8 cellular contexts compared by ENCODE assay signal in the genomic region with DNA sequence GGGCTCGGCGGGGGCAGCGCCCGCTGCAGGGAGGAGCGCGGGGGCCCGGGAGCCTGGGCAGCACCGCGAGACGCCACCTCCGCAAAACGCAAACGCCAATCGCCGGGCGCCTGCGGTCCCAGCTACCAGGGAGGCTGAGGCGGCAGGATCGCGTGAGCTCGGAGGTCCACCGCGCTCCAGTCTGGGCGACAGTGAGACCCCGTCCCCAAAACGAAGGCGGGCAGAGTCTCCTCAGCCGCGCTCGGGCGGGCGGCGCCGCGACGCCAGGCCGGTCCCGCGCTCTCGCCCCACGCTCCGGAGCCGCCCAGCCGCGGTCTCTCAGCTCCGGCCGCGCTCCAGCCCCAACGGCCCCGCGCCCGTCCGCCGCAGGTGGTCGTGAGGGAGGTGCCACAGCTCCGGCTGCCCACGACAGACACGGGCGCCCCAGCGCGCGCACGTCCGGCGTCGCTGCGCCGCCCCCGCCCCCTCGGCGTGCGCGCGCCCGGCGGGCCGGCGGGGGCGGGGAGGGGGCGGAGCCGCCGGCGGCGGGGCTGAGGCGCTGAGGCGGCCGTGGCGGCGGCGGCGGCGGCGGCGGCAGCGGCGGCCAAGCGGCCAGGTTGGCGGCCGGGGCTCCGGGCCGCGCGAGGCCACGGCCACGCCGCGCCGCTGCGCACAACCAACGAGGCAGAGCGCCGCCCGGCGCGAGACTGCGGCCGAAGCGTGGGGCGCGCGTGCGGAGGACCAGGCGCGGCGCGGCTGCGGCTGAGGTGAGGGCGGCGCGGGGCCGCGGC. TPM values are rescaled to one million over a fixed set of nuclear protein-coding genes. Genes with fewer than 3 reads are reported as not detected.
A peak's percentile ranks its signal among the peaks of the same experiment; 100 is the strongest.
DNase-seq lines count a peak whose midpoint lies in the region; ATAC-seq, FAIRE-seq and TF ChIP-seq lines count a peak whose summit lies in the region.

TSS of gene ADARB1 (plus strand) at position 533 of the 770 bp plus-strand sequence. CDS start 97,077 bp downstream, outside the sequence.

- 1% methylated on average over 63 to 132 of the region's 132 CpGs for WGBS in pancreas, 2 donors

- H3K27me3 ChIP-seq in ACC112 (ENCODE audit: insufficient read depth, low read length) (no peaks in the 10 kb centered on the region), SU-DHL-6 (ENCODE audit: low read length) (no peaks in the 10 kb centered on the region), cardiac muscle cell (peaks cover 14% of the 10 kb centered on the region), pancreas (no peaks in the 10 kb centered on the region), vagina (no peaks in the 10 kb centered on the region)

- ATAC-seq in GM18861 (IDR thresholded peaks at IDR 0.05; ENCODE audit: unreplicated experiment): peak; percentile 48
- peak; percentile 28 for ATAC-seq in activated naive CD8-positive, alpha-beta T cell treated with anti-CD3 and anti-CD28 coated beads, Interleukin-2, amount 50 U/mL, for 24 hours
- peak; percentile 79 to 88 (median 84) for ATAC-seq in pancreas

- H3K4me3 Mint-ChIP-seq in activated naive CD8-positive, alpha-beta T cell treated with anti-CD3 and anti-CD28 coated beads, Interleukin-2, amount 50 U/mL, for 24 hours: peak within 1 kb of the TSS; percentile 91

- TF ChIP-seq CTCF in SU-DHL-6 (IDR thresholded peaks at IDR 0.05; ENCODE audit: insufficient read depth, low read length, poor library complexity, severe bottlenecking) (no peak), cardiac muscle cell (IDR thresholded peaks at IDR 0.05; ENCODE audit: low read depth, low read length) (no peak), pancreas (IDR thresholded peaks at IDR 0.05) (no peak), vagina (IDR thresholded peaks at IDR 0.05) (no peak)

- peaks cover 4% of the 10 kb centered on the region for H3K36me3 Mint-ChIP-seq in activated naive CD8-positive, alpha-beta T cell treated with anti-CD3 and anti-CD28 coated beads, Interleukin-2, amount 50 U/mL, for 24 hours (ENCODE audit: low read depth)

- peak; percentile 98 for FAIRE-seq in HTR-8/SVneo (lab: Jason Lieb, UNC)
- FAIRE-seq in pancreas (lab: Jason Lieb, UNC): no peak

- peaks cover 10% of the 10 kb centered on the region for H3K79me2 ChIP-seq in ACC112 (ENCODE audit: control insufficient read depth, insufficient read depth, low read length, unreplicated experiment)
- H3K79me2 ChIP-seq in SU-DHL-6 (ENCODE audit: insufficient read depth, low read length): no peaks in the 10 kb centered on the region

- H3K9me2 ChIP-seq in SU-DHL-6 (replicated peaks; ENCODE audit: insufficient read depth, low read length): no peaks in the 10 kb centered on the region

- TF ChIP-seq POLR2A in vagina (IDR thresholded peaks at IDR 0.05): peak in 1 of 2 donors; percentile 79

- peaks cover 42% of the 10 kb centered on the region for H3K4me1 Mint-ChIP-seq in activated naive CD8-positive, alpha-beta T cell treated with anti-CD3 and anti-CD28 coated beads, Interleukin-2, amount 50 U/mL, for 24 hours

- H3K9ac ChIP-seq in SU-DHL-6 (ENCODE audit: low read length): peak within 1 kb of the TSS; percentile 76

- H3K27ac ChIP-seq in ACC112 (ENCODE audit: low read depth, low read length): peak within 1 kb of the TSS; percentile 66; the same call in 1 of the 2 replicates
- H3K27ac ChIP-seq in SU-DHL-6 (ENCODE audit: low read depth, low read length): no peak within 1 kb of the TSS
- peak within 1 kb of the TSS; percentile 95 for H3K27ac ChIP-seq in cardiac muscle cell
- peak within 1 kb of the TSS; percentile 76 to 86 (median 84) for H3K27ac ChIP-seq in pancreas
- peak within 1 kb of the TSS; percentile 94 for H3K27ac ChIP-seq in vagina

- H3K4me1 ChIP-seq in ACC112 (ENCODE audit: control insufficient read depth, insufficient read depth, low read length, unreplicated experiment): peaks cover 7% of the 10 kb centered on the region
- H3K4me1 ChIP-seq in cardiac muscle cell (ENCODE audit: low read depth): no peaks in the 10 kb centered on the region
- H3K4me1 ChIP-seq in pancreas: no peaks in the 10 kb centered on the region
- H3K4me1 ChIP-seq in vagina: peaks cover 29% of the 10 kb centered on the region

- no peaks in the 10 kb centered on the region for H4K20me1 ChIP-seq in SU-DHL-6 (ENCODE audit: low read depth, low read length)

- H3K4me3 ChIP-seq in ACC112 (ENCODE audit: low read depth, low read length) (peak within 1 kb of the TSS; percentile 92), SU-DHL-6 (ENCODE audit: insufficient read depth, low read length, poor library complexity, severe bottlenecking) (peak within 1 kb of the TSS; percentile 79), cardiac muscle cell (peak within 1 kb of the TSS; percentile 96), pancreas (peak within 1 kb of the TSS; percentile 75 to 91 (median 88)), vagina (peak within 1 kb of the TSS; percentile 89 to 97)

- no peaks in the 10 kb centered on the region for H3K27me3 Mint-ChIP-seq in activated naive CD8-positive, alpha-beta T cell treated with anti-CD3 and anti-CD28 coated beads, Interleukin-2, amount 50 U/mL, for 24 hours

- H3K4me2 ChIP-seq in SU-DHL-6 (ENCODE audit: low read depth, low read length, poor library complexity, severe bottlenecking): peak within 1 kb of the TSS; percentile 67

- no peaks in the 10 kb centered on the region for H3K36me3 ChIP-seq in ACC112 (ENCODE audit: insufficient read depth, low read length)
- H3K36me3 ChIP-seq in SU-DHL-6 (ENCODE audit: low read length): no peaks in the 10 kb centered on the region
- no peaks in the 10 kb centered on the region for H3K36me3 ChIP-seq in cardiac muscle cell
- H3K36me3 ChIP-seq in pancreas: no peaks in the 10 kb centered on the region
- no peaks in the 10 kb centered on the region for H3K36me3 ChIP-seq in vagina

- peak within 1 kb of the TSS; percentile 84 for H3K27ac Mint-ChIP-seq in activated naive CD8-positive, alpha-beta T cell treated with anti-CD3 and anti-CD28 coated beads, Interleukin-2, amount 50 U/mL, for 24 hours

- H3F3A ChIP-seq in SU-DHL-6 (ENCODE audit: insufficient read depth): no peaks in the 10 kb centered on the region

- peak within 1 kb of the TSS; percentile 99 for H2AFZ ChIP-seq in ACC112 (ENCODE audit: low read length, unreplicated experiment)
- H2AFZ ChIP-seq in SU-DHL-6 (ENCODE audit: low read depth, low read length, severe bottlenecking): peak within 1 kb of the TSS; percentile 93

- H3K9me3 Mint-ChIP-seq in activated naive CD8-positive, alpha-beta T cell treated with anti-CD3 and anti-CD28 coated beads, Interleukin-2, amount 50 U/mL, for 24 hours: no peaks in the 10 kb centered on the region

- H3K9me3 ChIP-seq in SU-DHL-6 (ENCODE audit: insufficient read depth, low read length) (no peaks in the 10 kb centered on the region), cardiac muscle cell (ENCODE audit: low read depth) (no peaks in the 10 kb centered on the region), pancreas (no peaks in the 10 kb centered on the region), vagina (no peaks in the 10 kb centered on the region)

- intact Hi-C loops in pancreas (cut with DNase I) (no loop called here), vagina (cut with DNase I) (loop anchor here (5.0 to 10.0 kb wide), 2 partner anchors 63 to 129 kb away; partner anchors contain the start of gene SLX9)

- DNase-seq in HTR-8/SVneo (ENCODE audit: insufficient read length, low spot score) (peak; percentile 76), cardiac muscle cell (ENCODE audit: low read depth in 1 of 2, low spot score in 1 of 2) (peak; percentile 64 to 85), pancreas (peak; percentile 49 to 87 (median 70)), vagina (ENCODE audit: extremely low spot score in 2 of 2) (no peak)
- peak; percentile 66 for DNase-seq in activated naive CD8-positive, alpha-beta T cell treated with anti-CD3 and anti-CD28 coated beads, Interleukin-2, amount 50 U/mL, for 24 hours

RNA-seq across cellular contexts. Expression of gene ADARB1, which starts in this region (rescaled TPM):
- 10.7 and 14.0 TPM in 2 replicates for total RNA-seq in cardiac muscle cell
- polyA plus RNA-seq in cardiac muscle cell: 9.4 and 11.1 TPM in 2 replicates
- total RNA-seq in pancreas: 10 to 100 TPM in 1 of 6 donors, 1 to 10 TPM in 5; 5.4 to 10.1 (median 6.3) TPM
- 1 to 10 TPM; 5.6 to 7.9 TPM for polyA plus RNA-seq in pancreas
- 19.6 TPM for total RNA-seq in vagina

Comparison
In these comparisons a context has a peak if more than half of its experiments do, and no peak if none do; other contexts are left out.
1. ATAC-seq: peak in every context shown above with its lines; median percentile 84 in pancreas; 48 in GM18861; 28 in activated naive CD8-positive, alpha-beta T cell treated with anti-CD3 and anti-CD28 coated beads, Interleukin-2, amount 50 U/mL, for 24 hours.
2. DNase-seq: peak in HTR-8/SVneo (single experiment), activated naive CD8-positive, alpha-beta T cell treated with anti-CD3 and anti-CD28 coated beads, Interleukin-2, amount 50 U/mL, for 24 hours (single experiment), cardiac muscle cell (2 of 2) and pancreas (6 of 6); none in vagina (0 of 2).
3. Peak in every context shown above with its lines, with median percentiles within 50 percentile points of each other: H3K4me3 ChIP-seq.